In the genomic region with DNA sequence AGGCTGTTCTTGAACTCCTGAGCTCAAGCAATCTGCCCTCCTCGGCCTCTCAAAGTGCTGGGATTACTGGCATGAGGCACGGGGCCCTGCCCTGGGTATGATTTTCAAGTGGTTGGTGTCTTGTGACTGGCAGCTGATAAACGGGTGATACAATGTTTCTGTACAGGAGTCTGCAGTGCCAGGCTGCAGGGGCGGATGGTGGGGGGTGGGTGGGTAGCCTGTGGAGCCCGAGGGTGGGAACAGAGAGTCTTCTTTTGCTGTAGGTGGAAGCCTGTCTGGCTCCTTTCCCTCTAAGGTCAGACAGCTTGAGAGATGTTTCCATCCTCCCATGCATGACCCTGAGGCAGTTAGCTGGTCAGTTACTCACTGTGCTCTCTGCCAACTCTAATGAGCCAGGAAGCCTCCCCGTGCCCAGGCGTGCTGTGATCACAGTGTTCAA, we compare ENCODE assay signal across 7 cellular contexts. TPM values are rescaled to one million over a fixed set of nuclear protein-coding genes. Genes with fewer than 3 reads are reported as not detected.
DNase-seq lines count a peak whose midpoint lies in the region; ATAC-seq, FAIRE-seq and TF ChIP-seq lines count a peak whose summit lies in the region.
"Not testable (repeated sequence)": the region's sequence is repeated elsewhere in the genome, so short reads cannot be mapped to it uniquely, and the experiment has no call there.

No MANE protein-coding gene starts in this region.

- H3K79me2 ChIP-seq in GM12878 (ENCODE audit: control insufficient read depth, insufficient read depth, low read length): not testable (repeated sequence)

- not testable (repeated sequence) for H3K9ac ChIP-seq in IMR-90 (ENCODE audit: low read depth, low read length); GM12878 (ENCODE audit: control insufficient read depth, insufficient read depth, low read length)

- CTCF ChIA-PET in IMR-90 (lab: Yijun Ruan, JAX); GM12878 (lab: Yijun Ruan, JAX): not testable (repeated sequence)

- H2AFZ ChIP-seq in IMR-90 (replicated peaks; ENCODE audit: low read length, poor library complexity); GM12878 (ENCODE audit: control insufficient read depth, low read depth, low read length): not testable (repeated sequence)

- peak; percentile 66 for FAIRE-seq in GM12878 (lab: Jason Lieb, UNC)

- POLR2A ChIA-PET in IMR-90 (lab: Charles Lee; ENCODE audit: unreplicated experiment); GM12878 (lab: Charles Lee): not testable (repeated sequence)

- not testable (repeated sequence) for H2BK120ac ChIP-seq in IMR-90 (ENCODE audit: low read depth, low read length)

- H3K9me1 ChIP-seq in IMR-90 (ENCODE audit: insufficient read depth, low read length): not testable (repeated sequence)

- RAD21 ChIA-PET in GM12878 (lab: Charles Lee; ENCODE audit: unreplicated experiment): not testable (repeated sequence)

- H3K23ac ChIP-seq in IMR-90 (ENCODE audit: low read depth, low read length): not testable (repeated sequence)

- H3K14ac ChIP-seq in IMR-90 (replicated peaks; ENCODE audit: low read depth, low read length): not testable (repeated sequence)

- not testable (repeated sequence) for H3K4me3 ChIP-seq in IMR-90 (ENCODE audit: insufficient read depth, low read depth, low read length); GM12878

- SMC1A ChIA-PET in GM12878 (lab: Charles Lee; ENCODE audit: uncharacterized antibody, unreplicated experiment): not testable (repeated sequence)

- not testable (repeated sequence) for H3K27ac ChIP-seq in IMR-90 (ENCODE audit: insufficient read depth, low read length); GM12878 (ENCODE audit: control insufficient read depth, insufficient read depth)
- peak overlapping the region; percentile 55 for H3K27ac ChIP-seq in epithelial cell of prostate
- peak overlapping the region; percentile 46 for H3K27ac ChIP-seq in layer of hippocampus (ENCODE audit: low read depth, low read length)

- not testable (repeated sequence) for H2BK15ac ChIP-seq in IMR-90 (ENCODE audit: low read depth, low read length)

- not testable (repeated sequence) for H3K27me3 ChIP-seq in IMR-90 (ENCODE audit: control insufficient read depth, insufficient read depth, low read length); GM12878 (replicated peaks in 1 of 2; ENCODE audit: control insufficient read depth in 2 of 2, insufficient read depth in 2 of 2, low read length in 1 of 2); layer of hippocampus (ENCODE audit: control insufficient read depth, insufficient read depth, low read length)

- H2BK20ac ChIP-seq in IMR-90 (ENCODE audit: low read depth, low read length): not testable (repeated sequence)

- H3K4ac ChIP-seq in IMR-90 (ENCODE audit: low read depth, low read length): not testable (repeated sequence)

- not testable (repeated sequence) for TF ChIP-seq POLR2A in IMR-90 (IDR thresholded peaks at IDR 0.05; ENCODE audit: low read depth, low read length); GM12878 (IDR thresholded peaks at IDR 0.05; ENCODE audit: low read depth, low read length)

- BruUV-seq in IMR-90 (replicated peaks; lab: Mats Ljungman, UMichigan); GM12878 (replicated peaks; lab: Mats Ljungman, UMichigan): not testable (repeated sequence)

- H3K18ac ChIP-seq in IMR-90 (ENCODE audit: low read depth, low read length): not testable (repeated sequence)

- not testable (repeated sequence) for TF ChIP-seq CTCF in IMR-90 (conservative IDR thresholded peaks at IDR 0.05; ENCODE audit: low read depth, low read length); GM12878 (IDR thresholded peaks at IDR 0.05 in 2 of 3, conservative IDR thresholded peaks at IDR 0.05 in 1 of 3; ENCODE audit: control insufficient read depth in 2 of 3, extremely low read depth in 1 of 3, insufficient read depth in 1 of 3, low read depth in 3 of 3, low read length in 3 of 3)

- ATAC-seq in IMR-90 (ENCODE audit: low read depth): peak; percentile 54
- ATAC-seq in GM12878: not testable (repeated sequence)
- ATAC-seq in Right ventricle myocardium superior (ENCODE audit: poor library complexity): peak; percentile 68

- H3K56ac ChIP-seq in IMR-90 (ENCODE audit: extremely low read depth, insufficient read depth, low read length): not testable (repeated sequence)

- H4K5ac ChIP-seq in IMR-90 (ENCODE audit: low read depth, low read length): not testable (repeated sequence)

- WGBS in IMR-90 (ENCODE audit: extremely low coverage in 2 of 2, insufficient read length in 1 of 2), 2 experiments: no CpG with 5 or more reads among the region's 7 CpGs
- 31% methylated on average over 3 of the region's 7 CpGs for WGBS in GM12878 (ENCODE audit: insufficient coverage, insufficient replicate concordance, low lambda C conversion rate, missing lambda C conversion rate)

- not testable (repeated sequence) for H4K91ac ChIP-seq in IMR-90 (ENCODE audit: insufficient read depth, low read depth, low read length)

- dilution Hi-C loops in IMR-90 (cut with HindIII; ENCODE audit: low sequenced_read_pairs, unreplicated experiment): not testable (repeated sequence)

- TF ChIP-seq EP300 in GM12878 (IDR thresholded peaks at IDR 0.05; ENCODE audit: borderline replicate concordance in 1 of 2, control insufficient read depth in 1 of 2, low read depth in 2 of 2, low read length in 2 of 2): not testable (repeated sequence)

- not testable (repeated sequence) for H3K36me3 ChIP-seq in IMR-90 (ENCODE audit: control insufficient read depth, insufficient read depth, low read length); GM12878 (ENCODE audit: control insufficient read depth in 2 of 2, insufficient read depth in 2 of 2, low read length in 1 of 2)

- not testable (repeated sequence) for H3K4me2 ChIP-seq in IMR-90 (ENCODE audit: low read depth, low read length); GM12878 (ENCODE audit: control insufficient read depth, insufficient read depth)

- H3K4me1 ChIP-seq in IMR-90 (ENCODE audit: control insufficient read depth, insufficient read depth, low read length); GM12878 (ENCODE audit: control insufficient read depth, insufficient read depth, low read length): not testable (repeated sequence)

- in situ Hi-C loops in IMR-90 (cut with MboI; ENCODE audit: low sequenced_read_pairs); GM12878 (cut with MboI): not testable (repeated sequence)

- not testable (repeated sequence) for H2BK5ac ChIP-seq in IMR-90 (ENCODE audit: low read depth, low read length, poor library complexity, severe bottlenecking)

- not testable (repeated sequence) for H2AK9ac ChIP-seq in IMR-90 (replicated peaks; ENCODE audit: low read depth, low read length, poor library complexity)

- intact Hi-C loops in IMR-90 (cut with micrococcal nuclease); GM12878 (cut with micrococcal nuclease; ENCODE audit: unreplicated experiment); Right ventricle myocardium superior (cut with DNase I): not testable (repeated sequence)

- peaks cover 8 to 21% of the 10 kb centered on the region in 2 experiments for H3K79me1 ChIP-seq in IMR-90 (ENCODE audit: low read depth in 1 of 2, low read length in 2 of 2)

- not testable (repeated sequence) for H2AK5ac ChIP-seq in IMR-90 (ENCODE audit: low read depth, low read length)

- not testable (repeated sequence) for H3K9me3 ChIP-seq in IMR-90 (ENCODE audit: control insufficient read depth, insufficient read depth, low read length); GM12878 (replicated peaks; ENCODE audit: control insufficient read depth, insufficient read depth, low read length)

- TF ChIP-seq RAD21 in IMR-90 (IDR thresholded peaks at IDR 0.05; ENCODE audit: low read length); GM12878 (IDR thresholded peaks at IDR 0.05; ENCODE audit: insufficient read depth, low read depth, low read length): not testable (repeated sequence)

- DNase-seq in IMR-90; GM12878 (ENCODE audit: low read depth, low spot score); epithelial cell of prostate (ENCODE audit: low read depth, low spot score): not testable (repeated sequence)
- DNase-seq in RPMI7951 (ENCODE audit: low read depth) (peak; percentile 91), Right ventricle myocardium superior (peak; percentile 67), putamen (ENCODE audit: low spot score) (peak; percentile 37)

- H4K8ac ChIP-seq in IMR-90 (ENCODE audit: low read depth in 2 of 2, low read length in 2 of 2): not testable (repeated sequence)

- not testable (repeated sequence) for H4K20me1 ChIP-seq in IMR-90 (ENCODE audit: insufficient read depth, low read length); GM12878 (ENCODE audit: control insufficient read depth, insufficient read depth)

RNA-seq across cellular contexts. Expression of a gene that starts 39.2 kb away (rescaled TPM):
- total RNA-seq in IMR-90 (2012; rRNA removed): 12.5 and 17.0 TPM in 2 replicates
- polyA plus RNA-seq in IMR-90 (2012; rRNA removed): 18.3 and 19.7 TPM in 2 replicates
- polyA plus RNA-seq in IMR-90 (2012; cell fraction: cytosol; rRNA removed): 19.6 and 25.9 TPM in 2 replicates
- 12.5 and 20.7 TPM in 2 replicates for polyA plus RNA-seq in IMR-90 (2012; cell fraction: nucleus; rRNA removed; ENCODE audit: low replicate concordance)
- 99.7 and 108 TPM in 2 replicates for total RNA-seq in RPMI7951 (2014; rRNA removed; shearing (Covaris generic))
- 1.7 and 2.0 TPM in 2 replicates for total RNA-seq in GM12878 (2013; cell fraction: nucleolus; rRNA removed)
- 7.0 and 7.5 TPM in 2 replicates for total RNA-seq in GM12878 (2014; rRNA removed)
- total RNA-seq in GM12878 (2014; rRNA removed; fragmentation: Illumina TruSeq; extraction: Trizol): 3.5 and 3.8 TPM in 2 replicates
- total RNA-seq in GM12878 (2021): 5.4 and 5.6 TPM in 2 replicates
- 1.7 TPM for polyA plus RNA-seq in GM12878 (2011; ENCODE audit: low read depth)
- polyA plus RNA-seq in GM12878 (2011; rRNA removed): 2.1 and 4.0 TPM in 2 replicates
- polyA plus RNA-seq in GM12878 (2011; cell fraction: cytosol; rRNA removed): 5.3 and 6.4 TPM in 2 replicates
- 3.7 and 5.4 TPM in 2 replicates for polyA plus RNA-seq in GM12878 (2011; cell fraction: nucleus; rRNA removed)
- polyA plus RNA-seq in GM12878 (2012): 2.5 and 3.9 TPM in 2 replicates
- polyA plus RNA-seq in GM12878 (2014; fragmentation: Illumina TruSeq; extraction: Trizol): 3.9 and 8.1 TPM in 2 replicates
- not detected for polyA plus RNA-seq in GM12878 (2014; fragmentation: Nextera tagmentation; extraction: Ambion mirVana)
- 5.9 TPM in 2 replicates for polyA plus RNA-seq in GM12878 (2014; rRNA removed)
- 1 to 10 TPM; 7.8 TPM for polyA plus RNA-seq in GM12878 (2016; fragmentation: Nextera tagmentation; extraction: Ambion mirVana)
- polyA minus RNA-seq in GM12878 (2011; rRNA and poly(A)+ RNA removed): 2.2 and 5.2 TPM in 2 replicates
- polyA minus RNA-seq in GM12878 (2011; cell fraction: cytosol; rRNA and poly(A)+ RNA removed): 1.9 and 6.7 TPM in 2 replicates
- 0.97 and 2.3 TPM in 2 replicates for polyA minus RNA-seq in GM12878 (2011; cell fraction: nucleus; rRNA and poly(A)+ RNA removed)
- 36.5 TPM for total RNA-seq in Right ventricle myocardium superior
